1 cellular context compared by ENCODE assay signal in the genomic region with DNA sequence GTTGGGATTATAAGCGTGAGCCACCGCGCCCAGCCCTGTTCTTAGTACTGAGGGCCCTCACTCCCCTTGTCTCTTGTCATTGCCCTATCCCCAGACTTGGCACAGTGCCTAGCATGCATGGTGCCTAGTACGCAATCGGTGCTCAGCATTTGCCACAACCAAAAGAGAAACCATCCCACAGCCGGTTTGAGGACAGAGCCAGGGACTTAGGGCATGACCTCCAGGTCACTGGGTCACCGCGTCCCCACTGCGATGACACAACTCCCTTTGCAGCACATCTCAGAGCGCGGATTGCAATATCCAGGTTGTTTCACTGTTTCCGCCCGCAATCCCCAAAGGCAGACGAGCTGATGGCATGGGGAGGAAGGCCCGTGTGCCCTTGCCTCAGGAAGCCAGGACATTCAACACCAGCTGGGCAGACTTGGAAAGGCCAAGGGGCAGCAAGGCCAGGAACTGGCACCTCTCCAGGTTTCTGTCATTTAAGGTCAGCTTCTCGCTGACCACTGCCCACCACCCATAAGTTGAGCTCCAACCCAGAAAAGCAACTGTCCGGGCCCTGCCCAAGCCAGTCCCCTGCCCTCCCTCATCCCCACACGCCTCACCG.
TF ChIP-seq lines count a peak whose summit lies in the region.

No MANE protein-coding gene starts in this region.

TF ChIP-seq in HepG2, 621 proteins besides CTCF, POLR2A, EP300 and RAD21 (continued from another document and continues in another):
- TF ChIP-seq, protein P1, sequence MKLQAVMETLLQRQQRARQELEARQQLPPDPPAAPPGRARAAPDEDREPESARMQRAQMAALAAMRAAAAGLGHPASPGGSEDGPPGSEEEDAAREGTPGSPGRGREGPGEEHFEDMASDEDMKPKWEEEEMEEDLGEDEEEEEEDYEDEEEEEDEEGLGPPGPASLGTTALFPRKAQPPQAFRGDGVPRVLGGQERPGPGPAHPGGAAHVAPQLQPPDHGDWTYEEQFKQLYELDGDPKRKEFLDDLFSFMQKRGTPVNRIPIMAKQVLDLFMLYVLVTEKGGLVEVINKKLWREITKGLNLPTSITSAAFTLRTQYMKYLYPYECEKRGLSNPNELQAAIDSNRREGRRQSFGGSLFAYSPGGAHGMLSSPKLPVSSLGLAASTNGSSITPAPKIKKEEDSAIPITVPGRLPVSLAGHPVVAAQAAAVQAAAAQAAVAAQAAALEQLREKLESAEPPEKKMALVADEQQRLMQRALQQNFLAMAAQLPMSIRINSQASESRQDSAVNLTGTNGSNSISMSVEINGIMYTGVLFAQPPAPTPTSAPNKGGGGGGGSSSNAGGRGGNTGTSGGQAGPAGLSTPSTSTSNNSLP (IDR thresholded peaks at IDR 0.05; ENCODE audit: low read depth, low read length): peak; percentile 7; the same call in 1 of the 2 replicates
- TF ChIP-seq ZNF460 (CRISPR knock-in tag; IDR thresholded peaks at IDR 0.05; ENCODE audit: borderline replicate concordance): no peak
- TF ChIP-seq, protein P2, sequence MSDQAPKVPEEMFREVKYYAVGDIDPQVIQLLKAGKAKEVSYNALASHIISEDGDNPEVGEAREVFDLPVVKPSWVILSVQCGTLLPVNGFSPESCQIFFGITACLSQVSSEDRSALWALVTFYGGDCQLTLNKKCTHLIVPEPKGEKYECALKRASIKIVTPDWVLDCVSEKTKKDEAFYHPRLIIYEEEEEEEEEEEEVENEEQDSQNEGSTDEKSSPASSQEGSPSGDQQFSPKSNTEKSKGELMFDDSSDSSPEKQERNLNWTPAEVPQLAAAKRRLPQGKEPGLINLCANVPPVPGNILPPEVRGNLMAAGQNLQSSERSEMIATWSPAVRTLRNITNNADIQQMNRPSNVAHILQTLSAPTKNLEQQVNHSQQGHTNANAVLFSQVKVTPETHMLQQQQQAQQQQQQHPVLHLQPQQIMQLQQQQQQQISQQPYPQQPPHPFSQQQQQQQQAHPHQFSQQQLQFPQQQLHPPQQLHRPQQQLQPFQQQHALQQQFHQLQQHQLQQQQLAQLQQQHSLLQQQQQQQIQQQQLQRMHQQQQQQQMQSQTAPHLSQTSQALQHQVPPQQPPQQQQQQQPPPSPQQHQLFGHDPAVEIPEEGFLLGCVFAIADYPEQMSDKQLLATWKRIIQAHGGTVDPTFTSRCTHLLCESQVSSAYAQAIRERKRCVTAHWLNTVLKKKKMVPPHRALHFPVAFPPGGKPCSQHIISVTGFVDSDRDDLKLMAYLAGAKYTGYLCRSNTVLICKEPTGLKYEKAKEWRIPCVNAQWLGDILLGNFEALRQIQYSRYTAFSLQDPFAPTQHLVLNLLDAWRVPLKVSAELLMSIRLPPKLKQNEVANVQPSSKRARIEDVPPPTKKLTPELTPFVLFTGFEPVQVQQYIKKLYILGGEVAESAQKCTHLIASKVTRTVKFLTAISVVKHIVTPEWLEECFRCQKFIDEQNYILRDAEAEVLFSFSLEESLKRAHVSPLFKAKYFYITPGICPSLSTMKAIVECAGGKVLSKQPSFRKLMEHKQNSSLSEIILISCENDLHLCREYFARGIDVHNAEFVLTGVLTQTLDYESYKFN (CRISPR knock-in tag; conservative IDR thresholded peaks at IDR 0.05): no peak
- TF ChIP-seq, protein P3, sequence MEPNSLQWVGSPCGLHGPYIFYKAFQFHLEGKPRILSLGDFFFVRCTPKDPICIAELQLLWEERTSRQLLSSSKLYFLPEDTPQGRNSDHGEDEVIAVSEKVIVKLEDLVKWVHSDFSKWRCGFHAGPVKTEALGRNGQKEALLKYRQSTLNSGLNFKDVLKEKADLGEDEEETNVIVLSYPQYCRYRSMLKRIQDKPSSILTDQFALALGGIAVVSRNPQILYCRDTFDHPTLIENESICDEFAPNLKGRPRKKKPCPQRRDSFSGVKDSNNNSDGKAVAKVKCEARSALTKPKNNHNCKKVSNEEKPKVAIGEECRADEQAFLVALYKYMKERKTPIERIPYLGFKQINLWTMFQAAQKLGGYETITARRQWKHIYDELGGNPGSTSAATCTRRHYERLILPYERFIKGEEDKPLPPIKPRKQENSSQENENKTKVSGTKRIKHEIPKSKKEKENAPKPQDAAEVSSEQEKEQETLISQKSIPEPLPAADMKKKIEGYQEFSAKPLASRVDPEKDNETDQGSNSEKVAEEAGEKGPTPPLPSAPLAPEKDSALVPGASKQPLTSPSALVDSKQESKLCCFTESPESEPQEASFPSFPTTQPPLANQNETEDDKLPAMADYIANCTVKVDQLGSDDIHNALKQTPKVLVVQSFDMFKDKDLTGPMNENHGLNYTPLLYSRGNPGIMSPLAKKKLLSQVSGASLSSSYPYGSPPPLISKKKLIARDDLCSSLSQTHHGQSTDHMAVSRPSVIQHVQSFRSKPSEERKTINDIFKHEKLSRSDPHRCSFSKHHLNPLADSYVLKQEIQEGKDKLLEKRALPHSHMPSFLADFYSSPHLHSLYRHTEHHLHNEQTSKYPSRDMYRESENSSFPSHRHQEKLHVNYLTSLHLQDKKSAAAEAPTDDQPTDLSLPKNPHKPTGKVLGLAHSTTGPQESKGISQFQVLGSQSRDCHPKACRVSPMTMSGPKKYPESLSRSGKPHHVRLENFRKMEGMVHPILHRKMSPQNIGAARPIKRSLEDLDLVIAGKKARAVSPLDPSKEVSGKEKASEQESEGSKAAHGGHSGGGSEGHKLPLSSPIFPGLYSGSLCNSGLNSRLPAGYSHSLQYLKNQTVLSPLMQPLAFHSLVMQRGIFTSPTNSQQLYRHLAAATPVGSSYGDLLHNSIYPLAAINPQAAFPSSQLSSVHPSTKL (CRISPR knock-in tag; IDR thresholded peaks at IDR 0.05): peak; percentile 80
- peak; percentile 90 to 96 for TF ChIP-seq NR2F1 (CRISPR knock-in tag; IDR thresholded peaks at IDR 0.05)
- peak; percentile 53 for TF ChIP-seq TBL1XR1 (IDR thresholded peaks at IDR 0.05; ENCODE audit: borderline replicate concordance, low read length, partially characterized antibody)
- peak; percentile 36; the same call in 1 of the 2 replicates for TF ChIP-seq BHLHE40 (IDR thresholded peaks at IDR 0.05; ENCODE audit: low read length)
- TF ChIP-seq MXI1 (IDR thresholded peaks at IDR 0.05; ENCODE audit: borderline replicate concordance, low read depth, low read length): 0 out of 3 replicates have a peak, but pooled peaks have one; percentile 50
- TF ChIP-seq, protein P4, sequence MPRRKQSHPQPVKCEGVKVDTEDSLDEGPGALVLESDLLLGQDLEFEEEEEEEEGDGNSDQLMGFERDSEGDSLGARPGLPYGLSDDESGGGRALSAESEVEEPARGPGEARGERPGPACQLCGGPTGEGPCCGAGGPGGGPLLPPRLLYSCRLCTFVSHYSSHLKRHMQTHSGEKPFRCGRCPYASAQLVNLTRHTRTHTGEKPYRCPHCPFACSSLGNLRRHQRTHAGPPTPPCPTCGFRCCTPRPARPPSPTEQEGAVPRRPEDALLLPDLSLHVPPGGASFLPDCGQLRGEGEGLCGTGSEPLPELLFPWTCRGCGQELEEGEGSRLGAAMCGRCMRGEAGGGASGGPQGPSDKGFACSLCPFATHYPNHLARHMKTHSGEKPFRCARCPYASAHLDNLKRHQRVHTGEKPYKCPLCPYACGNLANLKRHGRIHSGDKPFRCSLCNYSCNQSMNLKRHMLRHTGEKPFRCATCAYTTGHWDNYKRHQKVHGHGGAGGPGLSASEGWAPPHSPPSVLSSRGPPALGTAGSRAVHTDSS (CRISPR knock-in tag; conservative IDR thresholded peaks at IDR 0.05): no peak
- TF ChIP-seq KLF13 (CRISPR knock-in tag; IDR thresholded peaks at IDR 0.05): 0 out of 2 replicates have a peak, but pooled peaks have one; percentile 52
- peak; percentile 75; the same call in 1 of the 2 replicates for TF ChIP-seq SPEN (CRISPR knock-in tag; IDR thresholded peaks at IDR 0.05; ENCODE audit: low read depth)
- peak; percentile 53 for TF ChIP-seq ZSCAN21 (CRISPR knock-in tag; IDR thresholded peaks at IDR 0.05; ENCODE audit: borderline replicate concordance)
- TF ChIP-seq SKI (IDR thresholded peaks at IDR 0.05; ENCODE audit: partially characterized antibody): peak; percentile 88
- 0 out of 2 replicates have a peak, but pooled peaks have one; percentile 14 for TF ChIP-seq IRF2 (CRISPR knock-in tag; IDR thresholded peaks at IDR 0.05)
- peak; percentile 79 for TF ChIP-seq TBX2 (CRISPR knock-in tag; IDR thresholded peaks at IDR 0.05; ENCODE audit: borderline replicate concordance)
- peak; percentile 44; the same call in 1 of the 2 replicates for TF ChIP-seq SAP130 (CRISPR knock-in tag; IDR thresholded peaks at IDR 0.05; ENCODE audit: low read depth)
- TF ChIP-seq MED1 (CRISPR knock-in tag; IDR thresholded peaks at IDR 0.05): peak; percentile 60
- TF ChIP-seq NRL (CRISPR knock-in tag; IDR thresholded peaks at IDR 0.05; ENCODE audit: borderline replicate concordance): peak; percentile 38; the same call in 1 of the 2 replicates
- peak; percentile 77; the same call in 1 of the 2 replicates for TF ChIP-seq KDM5B (CRISPR knock-in tag; IDR thresholded peaks at IDR 0.05; ENCODE audit: borderline replicate concordance)
- TF ChIP-seq NFKB2 (CRISPR knock-in tag; IDR thresholded peaks at IDR 0.05; ENCODE audit: borderline replicate concordance): no peak
- TF ChIP-seq GATAD2A (CRISPR knock-in tag; IDR thresholded peaks at IDR 0.05): peak; percentile 43; the same call in 1 of the 2 replicates
- TF ChIP-seq, protein P5, sequence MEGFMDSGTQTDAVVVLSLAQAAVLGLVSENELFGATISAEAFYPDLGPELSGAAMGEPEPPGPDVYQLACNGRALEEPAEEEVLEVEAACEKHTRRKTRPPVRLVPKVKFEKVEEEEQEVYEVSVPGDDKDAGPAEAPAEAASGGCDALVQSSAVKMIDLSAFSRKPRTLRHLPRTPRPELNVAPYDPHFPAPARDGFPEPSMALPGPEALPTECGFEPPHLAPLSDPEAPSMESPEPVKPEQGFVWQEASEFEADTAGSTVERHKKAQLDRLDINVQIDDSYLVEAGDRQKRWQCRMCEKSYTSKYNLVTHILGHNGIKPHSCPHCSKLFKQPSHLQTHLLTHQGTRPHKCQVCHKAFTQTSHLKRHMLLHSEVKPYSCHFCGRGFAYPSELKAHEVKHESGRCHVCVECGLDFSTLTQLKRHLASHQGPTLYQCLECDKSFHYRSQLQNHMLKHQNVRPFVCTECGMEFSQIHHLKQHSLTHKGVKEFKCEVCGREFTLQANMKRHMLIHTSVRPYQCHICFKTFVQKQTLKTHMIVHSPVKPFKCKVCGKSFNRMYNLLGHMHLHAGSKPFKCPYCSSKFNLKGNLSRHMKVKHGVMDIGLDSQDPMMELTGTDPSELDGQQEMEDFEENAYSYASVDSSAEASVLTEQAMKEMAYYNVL (CRISPR knock-in tag; IDR thresholded peaks at IDR 0.05; ENCODE audit: borderline replicate concordance): peak; percentile 44; the same call in 1 of the 2 replicates
- TF ChIP-seq SOX5 (CRISPR knock-in tag; IDR thresholded peaks at IDR 0.05; ENCODE audit: borderline replicate concordance): 0 out of 2 replicates have a peak, but pooled peaks have one; percentile 44
- TF ChIP-seq FOXK2 (IDR thresholded peaks at IDR 0.05): no peak
- TF ChIP-seq, protein P6, sequence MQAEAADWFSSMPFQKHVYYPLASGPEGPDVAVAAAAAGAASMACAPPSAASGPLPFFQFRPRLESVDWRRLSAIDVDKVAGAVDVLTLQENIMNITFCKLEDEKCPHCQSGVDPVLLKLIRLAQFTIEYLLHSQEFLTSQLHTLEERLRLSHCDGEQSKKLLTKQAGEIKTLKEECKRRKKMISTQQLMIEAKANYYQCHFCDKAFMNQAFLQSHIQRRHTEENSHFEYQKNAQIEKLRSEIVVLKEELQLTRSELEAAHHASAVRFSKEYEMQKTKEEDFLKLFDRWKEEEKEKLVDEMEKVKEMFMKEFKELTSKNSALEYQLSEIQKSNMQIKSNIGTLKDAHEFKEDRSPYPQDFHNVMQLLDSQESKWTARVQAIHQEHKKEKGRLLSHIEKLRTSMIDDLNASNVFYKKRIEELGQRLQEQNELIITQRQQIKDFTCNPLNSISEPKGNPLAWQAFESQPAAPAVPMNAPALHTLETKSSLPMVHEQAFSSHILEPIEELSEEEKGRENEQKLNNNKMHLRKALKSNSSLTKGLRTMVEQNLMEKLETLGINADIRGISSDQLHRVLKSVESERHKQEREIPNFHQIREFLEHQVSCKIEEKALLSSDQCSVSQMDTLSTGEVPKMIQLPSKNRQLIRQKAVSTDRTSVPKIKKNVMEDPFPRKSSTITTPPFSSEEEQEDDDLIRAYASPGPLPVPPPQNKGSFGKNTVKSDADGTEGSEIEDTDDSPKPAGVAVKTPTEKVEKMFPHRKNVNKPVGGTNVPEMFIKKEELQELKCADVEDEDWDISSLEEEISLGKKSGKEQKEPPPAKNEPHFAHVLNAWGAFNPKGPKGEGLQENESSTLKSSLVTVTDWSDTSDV (CRISPR knock-in tag; IDR thresholded peaks at IDR 0.05): 0 out of 2 replicates have a peak, but pooled peaks have one; percentile 25
- TF ChIP-seq, protein P7, sequence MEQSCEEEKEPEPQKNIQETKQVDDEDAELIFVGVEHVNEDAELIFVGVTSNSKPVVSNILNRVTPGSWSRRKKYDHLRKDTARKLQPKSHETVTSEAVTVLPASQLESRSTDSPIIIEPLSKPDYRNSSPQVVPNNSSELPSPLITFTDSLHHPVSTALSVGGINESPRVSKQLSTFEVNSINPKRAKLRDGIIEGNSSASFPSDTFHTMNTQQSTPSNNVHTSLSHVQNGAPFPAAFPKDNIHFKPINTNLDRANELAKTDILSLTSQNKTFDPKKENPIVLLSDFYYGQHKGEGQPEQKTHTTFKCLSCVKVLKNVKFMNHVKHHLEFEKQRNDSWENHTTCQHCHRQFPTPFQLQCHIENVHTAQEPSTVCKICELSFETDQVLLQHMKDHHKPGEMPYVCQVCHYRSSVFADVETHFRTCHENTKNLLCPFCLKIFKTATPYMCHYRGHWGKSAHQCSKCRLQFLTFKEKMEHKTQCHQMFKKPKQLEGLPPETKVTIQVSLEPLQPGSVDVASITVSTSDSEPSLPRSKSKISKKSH (CRISPR knock-in tag; IDR thresholded peaks at IDR 0.05; ENCODE audit: borderline replicate concordance): peak; percentile 80
- TF ChIP-seq RBM39 (IDR thresholded peaks at IDR 0.05; ENCODE audit: low read depth, low read length, poor library complexity, severe bottlenecking): peak; percentile 62
- peak; percentile 66; the same call in 1 of the 2 replicates for TF ChIP-seq POGZ (CRISPR knock-in tag; IDR thresholded peaks at IDR 0.05)
- TF ChIP-seq, protein P8, sequence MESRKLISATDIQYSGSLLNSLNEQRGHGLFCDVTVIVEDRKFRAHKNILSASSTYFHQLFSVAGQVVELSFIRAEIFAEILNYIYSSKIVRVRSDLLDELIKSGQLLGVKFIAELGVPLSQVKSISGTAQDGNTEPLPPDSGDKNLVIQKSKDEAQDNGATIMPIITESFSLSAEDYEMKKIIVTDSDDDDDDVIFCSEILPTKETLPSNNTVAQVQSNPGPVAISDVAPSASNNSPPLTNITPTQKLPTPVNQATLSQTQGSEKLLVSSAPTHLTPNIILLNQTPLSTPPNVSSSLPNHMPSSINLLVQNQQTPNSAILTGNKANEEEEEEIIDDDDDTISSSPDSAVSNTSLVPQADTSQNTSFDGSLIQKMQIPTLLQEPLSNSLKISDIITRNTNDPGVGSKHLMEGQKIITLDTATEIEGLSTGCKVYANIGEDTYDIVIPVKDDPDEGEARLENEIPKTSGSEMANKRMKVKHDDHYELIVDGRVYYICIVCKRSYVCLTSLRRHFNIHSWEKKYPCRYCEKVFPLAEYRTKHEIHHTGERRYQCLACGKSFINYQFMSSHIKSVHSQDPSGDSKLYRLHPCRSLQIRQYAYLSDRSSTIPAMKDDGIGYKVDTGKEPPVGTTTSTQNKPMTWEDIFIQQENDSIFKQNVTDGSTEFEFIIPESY (CRISPR knock-in tag; IDR thresholded peaks at IDR 0.05): peak; percentile 73
- TF ChIP-seq ZSCAN20 (CRISPR knock-in tag; IDR thresholded peaks at IDR 0.05; ENCODE audit: borderline replicate concordance): no peak
- TF ChIP-seq ZNF572 (CRISPR knock-in tag; IDR thresholded peaks at IDR 0.05): 0 out of 2 replicates have a peak, but pooled peaks have one; percentile 11
- no peak for TF ChIP-seq ZNF207 (IDR thresholded peaks at IDR 0.05; ENCODE audit: borderline replicate concordance)
- TF ChIP-seq ZZZ3 (CRISPR knock-in tag; IDR thresholded peaks at IDR 0.05; ENCODE audit: borderline replicate concordance): 0 out of 2 replicates have a peak, but pooled peaks have one; percentile 19
- TF ChIP-seq RCOR2 (CRISPR knock-in tag; IDR thresholded peaks at IDR 0.05): peak; percentile 35; the same call in 1 of the 2 replicates
- TF ChIP-seq PRMT3 (CRISPR knock-in tag; IDR thresholded peaks at IDR 0.05; ENCODE audit: borderline replicate concordance, low read depth): peak; percentile 64; the same call in 1 of the 2 replicates
